ENCODE assay signal across 15 cellular contexts in genomic region chr9:130837644-130838043, GRCh38. TPM values are rescaled to one million over a fixed set of nuclear protein-coding genes. Genes with fewer than 3 reads are reported as not detected.
DNase-seq lines count a peak whose midpoint lies in the region; ATAC-seq and TF ChIP-seq lines count a peak whose summit lies in the region.
"Had no signal": no experiment of that assay in that cellular context is flagged by ENCODE, and none has a peak within 500 bp of the region (broad histone marks: within the 10 kb centered on the region; RNA-seq: fewer than 3 reads in every experiment).

No MANE protein-coding gene starts in this region.

- peaks cover 9% of the 10 kb centered on the region; the same call in 1 of the 2 replicates for H3F3A ChIP-seq in GM23338 (replicated peaks; ENCODE audit: low read depth)
- H3F3A ChIP-seq in smooth muscle cell (ENCODE audit: low read depth), result no peaks in the 10 kb centered on the region

- peaks cover 20% of the 10 kb centered on the region for H3K27me3 Mint-ChIP-seq in GM23338 (ENCODE audit: insufficient read depth, low read depth, poor library complexity)

- peaks cover 66% of the 10 kb centered on the region for H3K4me1 Mint-ChIP-seq in GM23338

- H3K4me3 Mint-ChIP-seq in GM23338, result peak overlapping the region; percentile 92; the same call in 2 of the 3 replicates

- WGBS in hepatocyte (ENCODE audit: low lambda C conversion rate, missing lambda C conversion rate), result 34% methylated on average over 4 of the region's 4 CpGs
- 39% methylated on average over 4 of the region's 4 CpGs for WGBS in smooth muscle cell (ENCODE audit: low lambda C conversion rate)

- peak overlapping the region; percentile 97 for H3K9ac ChIP-seq in smooth muscle cell (ENCODE audit: low read depth)

- no peaks in the 10 kb centered on the region for H3K9me3 Mint-ChIP-seq in GM23338

- H3K27ac Mint-ChIP-seq in GM23338, result no peak overlapping the region

- in situ Hi-C loops in astrocyte of the cerebellum (cut with HindIII; ENCODE audit: low sequenced_read_pairs), result no loop called here

- ATAC-seq in GM23338 (no peak), GM21360 (IDR thresholded peaks at IDR 0.05; ENCODE audit: unreplicated experiment) (no peak)

- H3K4me2 ChIP-seq in GM23338, result peak overlapping the region; percentile 99
- H3K4me2 ChIP-seq in hepatocyte, result peak overlapping the region; percentile 82
- peak overlapping the region; percentile 88 for H3K4me2 ChIP-seq in smooth muscle cell

- TF ChIP-seq CTCF in GM23338 (conservative IDR thresholded peaks at IDR 0.05; ENCODE audit: low read depth in 2 of 2), result no peak
- no peak for TF ChIP-seq CTCF in astrocyte of the cerebellum (IDR thresholded peaks at IDR 0.05; ENCODE audit: low read depth, low read length, missing control alignments)
- no peak for TF ChIP-seq CTCF in hepatocyte (IDR thresholded peaks at IDR 0.05; ENCODE audit: poor library complexity)
- TF ChIP-seq CTCF in smooth muscle cell (IDR thresholded peaks at IDR 0.05; ENCODE audit: borderline replicate concordance, insufficient read depth, poor library complexity, severe bottlenecking), result no peak

- H3K9me2 ChIP-seq in GM23338 (ENCODE audit: insufficient read depth), result no peaks in the 10 kb centered on the region
- H3K9me2 ChIP-seq in hepatocyte (replicated peaks; ENCODE audit: insufficient read depth), result no peaks in the 10 kb centered on the region

- H3K4me1 ChIP-seq in GM23338 (ENCODE audit: insufficient read depth) (peaks cover 64% of the 10 kb centered on the region), hepatocyte (ENCODE audit: insufficient read depth) (peaks cover 60% of the 10 kb centered on the region), smooth muscle cell (ENCODE audit: low read depth) (peaks cover 53% of the 10 kb centered on the region)

- H3K79me2 ChIP-seq in GM23338 (replicated peaks; ENCODE audit: insufficient read depth) (peaks cover 90% of the 10 kb centered on the region), hepatocyte (peaks cover 91% of the 10 kb centered on the region), smooth muscle cell (ENCODE audit: low read depth) (peaks cover 85% of the 10 kb centered on the region)

- DNase-seq in GM23338 (ENCODE audit: low spot score), result no peak
- DNase-seq in astrocyte of the cerebellum (ENCODE audit: low read depth), result no peak
- no peak for DNase-seq in hepatocyte (ENCODE audit: low spot score)
- DNase-seq in smooth muscle cell (lab: John Stamatoyannopoulos, UW; ENCODE audit: unreplicated experiment), result no peak
- no peak for DNase-seq in NCI-H2227 (lab: John Stamatoyannopoulos, UW; ENCODE audit: unreplicated experiment)
- no peak for DNase-seq in activated effector memory CD4-positive, alpha-beta T cell treated with Interleukin-2 at 50 U/mL for 16 hours
- no peak for DNase-seq in stimulated activated naive CD4-positive, alpha-beta T cell (lab: John Stamatoyannopoulos, UW)
- DNase-seq: DMS153; MM.1S; NCI-H748 treated with DMSO at 0.1 percent for 48 hours; stimulated activated CD4-positive, alpha-beta T cell treated with anti-CD3 and anti-CD28 coated beads, Interleukin-2, amount 100 ng/mL, for 24 hours; testis had no signal

- H3K4me3 ChIP-seq in GM23338 (peak overlapping the region; percentile 95), astrocyte of the cerebellum (ENCODE audit: low read depth, low read length) (peak overlapping the region; percentile 83), hepatocyte (no peak overlapping the region), smooth muscle cell (peak overlapping the region; percentile 96)

- no peaks in the 10 kb centered on the region for H3K9me3 ChIP-seq in hepatocyte (ENCODE audit: low read depth)
- no peaks in the 10 kb centered on the region for H3K9me3 ChIP-seq in smooth muscle cell (replicated peaks; ENCODE audit: low read depth)
- H3K9me3 ChIP-seq: testis had no signal

- H4K20me1 ChIP-seq in GM23338 (replicated peaks; ENCODE audit: insufficient read depth) (peaks cover 27% of the 10 kb centered on the region), hepatocyte (ENCODE audit: insufficient read depth, poor library complexity, severe bottlenecking) (peaks cover 56% of the 10 kb centered on the region), smooth muscle cell (ENCODE audit: low read depth) (peaks cover 66% of the 10 kb centered on the region)

- no peak overlapping the region for H3K27ac ChIP-seq in GM23338 (ENCODE audit: low read depth)
- peak overlapping the region; percentile 99 for H3K27ac ChIP-seq in hepatocyte
- H3K27ac ChIP-seq in smooth muscle cell (ENCODE audit: low read depth), result peak overlapping the region; percentile 92

- no peaks in the 10 kb centered on the region for H3K36me3 ChIP-seq in GM23338 (ENCODE audit: insufficient read depth)
- no peaks in the 10 kb centered on the region for H3K36me3 ChIP-seq in hepatocyte (replicated peaks; ENCODE audit: insufficient read depth, low read depth)
- no peaks in the 10 kb centered on the region for H3K36me3 ChIP-seq in smooth muscle cell (ENCODE audit: low read depth)

- H3K27me3 ChIP-seq in GM23338 (ENCODE audit: insufficient read depth), result no peaks in the 10 kb centered on the region
- H3K27me3 ChIP-seq in hepatocyte, result no peaks in the 10 kb centered on the region
- no peaks in the 10 kb centered on the region for H3K27me3 ChIP-seq in smooth muscle cell (ENCODE audit: low read depth)
- H3K27me3 ChIP-seq: testis had no signal

- H2AFZ ChIP-seq in GM23338, result no peak overlapping the region
- H2AFZ ChIP-seq in hepatocyte, result no peak overlapping the region
- no peak overlapping the region for H2AFZ ChIP-seq in smooth muscle cell (ENCODE audit: low read depth)

- peaks cover 3% of the 10 kb centered on the region; the same call in 1 of the 3 replicates for H3K36me3 Mint-ChIP-seq in GM23338 (ENCODE audit: low read depth)

TF ChIP-seq in GM23338, 12 proteins besides CTCF, POLR2A, EP300 and RAD21 (continues in another document):
- TF ChIP-seq EZH2phosphoT487 (IDR thresholded peaks at IDR 0.05; ENCODE audit: unreplicated experiment) (no peak), POLR2AphosphoS5 (IDR thresholded peaks at IDR 0.05; ENCODE audit: low read depth) (no peak), NANOG (IDR thresholded peaks at IDR 0.05; ENCODE audit: borderline replicate concordance) (no peak), REST (IDR thresholded peaks at IDR 0.05; ENCODE audit: unreplicated experiment) (no peak), EZH2 (IDR thresholded peaks at IDR 0.05; ENCODE audit: low read depth, unreplicated experiment) (no peak)

RNA-seq across cellular contexts. Expression of gene ABL1, which starts 2.6 kb away (rescaled TPM):
- 80.4 and 85.1 TPM in 2 replicates for total RNA-seq in GM23338 (2014; rRNA removed; shearing (Covaris generic))
- polyA plus RNA-seq in GM23338 (2016; fragmentation: Nextera tagmentation; extraction: Ambion mirVana), result 20.7 and 23.4 TPM in 2 replicates
- 44.5 and 46.6 TPM in 2 replicates for total RNA-seq in hepatocyte
- polyA plus RNA-seq in hepatocyte, result 41.1 and 43.2 TPM in 2 replicates
- total RNA-seq in smooth muscle cell, result 38.2 TPM in 2 replicates
- 50.6 and 51.0 TPM in 2 replicates for polyA plus RNA-seq in smooth muscle cell

RNA-seq across cellular contexts. Expression of gene QRFP, which starts 59.0 kb away (rescaled TPM):
- not detected in 2 replicates for total RNA-seq in GM23338 (2014; rRNA removed; shearing (Covaris generic))
- polyA plus RNA-seq in GM23338 (2016; fragmentation: Nextera tagmentation; extraction: Ambion mirVana) (not detected in 2 replicates), hepatocyte (0.21 and 0.74 TPM in 2 replicates), smooth muscle cell (0.15 and 0.24 TPM in 2 replicates)
- total RNA-seq in hepatocyte (not detected in 2 replicates), smooth muscle cell (not detected in 2 replicates)
- total RNA-seq: activated CD8-positive, alpha-beta memory T cell treated with anti-CD3 and anti-CD28 coated beads for 36 hours; mucosa of gallbladder had no signal
